Comparison of ENCODE assay signal across 29 cellular contexts in the genomic region with DNA sequence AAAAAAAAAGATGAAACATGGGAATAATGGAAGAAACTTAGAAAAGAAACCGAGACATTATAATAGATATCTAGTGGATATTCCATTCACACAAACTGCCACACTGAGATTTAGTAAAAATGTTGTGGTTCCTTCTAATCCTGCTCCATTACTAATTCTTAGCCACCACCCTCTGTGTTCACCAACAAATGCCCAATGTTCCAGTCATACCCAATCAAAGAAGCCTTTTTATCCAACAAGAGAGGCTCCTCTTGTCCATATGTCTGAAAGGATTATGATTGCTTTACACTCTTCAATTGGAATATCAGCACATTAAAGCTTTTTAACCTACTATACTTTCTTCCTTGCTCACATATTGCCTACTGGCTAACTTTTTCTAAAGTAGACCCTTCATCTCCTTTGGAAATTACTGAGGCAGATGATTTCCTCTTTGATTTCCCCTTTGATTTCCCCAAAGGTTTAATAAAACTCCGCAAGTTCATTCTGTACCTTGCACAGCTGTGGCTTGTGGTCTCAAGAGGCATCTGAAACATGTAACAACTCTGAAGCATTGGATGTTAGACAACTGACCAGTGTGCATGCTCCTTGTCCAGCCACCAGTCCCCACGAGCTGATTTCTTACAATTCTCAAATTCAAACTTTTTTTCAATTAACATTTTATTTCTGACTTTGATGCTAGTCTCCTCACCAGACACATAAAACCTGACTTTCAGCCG.
DNase-seq lines count a peak whose midpoint lies in the region; ATAC-seq and TF ChIP-seq lines count a peak whose summit lies in the region.
"Had no signal": no experiment of that assay in that cellular context is flagged by ENCODE, and none has a peak within 500 bp of the region (broad histone marks: within the 10 kb centered on the region; RNA-seq: fewer than 3 reads in every experiment).

No MANE protein-coding gene starts in this region.

- no peak overlapping the region for H3K4me3 ChIP-seq in cardiac fibroblast (replicated peaks in 1 of 2; ENCODE audit: low read depth in 2 of 2, low read length in 2 of 2)
- H3K4me3 ChIP-seq: gastroesophageal sphincter, K562, MG63, ovary, upper lobe of right lung had no signal

- H3K9me3 Mint-ChIP-seq in activated T-cell treated with anti-CD3 and anti-CD28 coated beads, Interleukin-2, amount 50 U/mL, for 72 hours, result peaks cover 4 to 6% of the 10 kb centered on the region in 2 donors

- no peaks in the 10 kb centered on the region for H3K4me1 Mint-ChIP-seq in activated T-cell treated with anti-CD3 and anti-CD28 coated beads, Interleukin-2, amount 50 U/mL, for 72 hours (ENCODE audit: low read depth)
- H3K4me1 Mint-ChIP-seq: activated CD4-positive, alpha-beta T cell treated with anti-CD3 and anti-CD28 coated beads for 36 hours; central memory CD8-positive, alpha-beta T cell; immature natural killer cell had no signal

- intact Hi-C loops in sciatic nerve (cut with DNase I), result no loop called here

- peak; percentile 84 for ATAC-seq in sciatic nerve
- ATAC-seq in GM18498 (IDR thresholded peaks at IDR 0.05; ENCODE audit: unreplicated experiment), result no peak
- ATAC-seq in activated T-cell treated with anti-CD3 and anti-CD28 coated beads, Interleukin-2, amount 50 U/mL, for 72 hours (replicated peaks in 1 of 2), result no peak
- ATAC-seq: activated CD4-positive, alpha-beta T cell treated with anti-CD3 and anti-CD28 coated beads for 36 hours; activated CD8-positive, alpha-beta T cell treated with anti-CD3 and anti-CD28 coated beads for 36 hours; gastroesophageal sphincter; K562; left colon; upper lobe of right lung had no signal

- H3K4me3 Mint-ChIP-seq in activated T-cell treated with anti-CD3 and anti-CD28 coated beads, Interleukin-2, amount 50 U/mL, for 72 hours, result no peak overlapping the region
- H3K4me3 Mint-ChIP-seq: activated CD4-positive, alpha-beta T cell treated with anti-CD3 and anti-CD28 coated beads for 36 hours; activated CD8-positive, alpha-beta T cell treated with anti-CD3 and anti-CD28 coated beads for 36 hours; activated naive CD8-positive, alpha-beta T cell; central memory CD8-positive, alpha-beta T cell; immature natural killer cell had no signal

- no peaks in the 10 kb centered on the region for H3K27me3 Mint-ChIP-seq in activated T-cell treated with anti-CD3 and anti-CD28 coated beads, Interleukin-2, amount 50 U/mL, for 72 hours (ENCODE audit: low read depth)
- H3K27me3 Mint-ChIP-seq: activated CD4-positive, alpha-beta T cell treated with anti-CD3 and anti-CD28 coated beads for 36 hours; activated naive CD8-positive, alpha-beta T cell; central memory CD8-positive, alpha-beta T cell had no signal

- TF ChIP-seq CTCF in cardiac fibroblast (IDR thresholded peaks at IDR 0.05; ENCODE audit: low read depth, low read length), result no peak

- H3K36me3 Mint-ChIP-seq in activated T-cell treated with anti-CD3 and anti-CD28 coated beads, Interleukin-2, amount 50 U/mL, for 72 hours (ENCODE audit: insufficient read depth in 2 of 2), result no peaks in the 10 kb centered on the region
- H3K36me3 Mint-ChIP-seq: activated naive CD8-positive, alpha-beta T cell; immature natural killer cell had no signal

- H3K27ac Mint-ChIP-seq in activated T-cell treated with anti-CD3 and anti-CD28 coated beads, Interleukin-2, amount 50 U/mL, for 72 hours, result no peak overlapping the region
- H3K27ac Mint-ChIP-seq: activated CD4-positive, alpha-beta T cell treated with anti-CD3 and anti-CD28 coated beads for 36 hours; activated CD8-positive, alpha-beta T cell treated with anti-CD3 and anti-CD28 coated beads for 36 hours; activated naive CD8-positive, alpha-beta T cell; immature natural killer cell had no signal

- DNase-seq in NCI-H82 (lab: John Stamatoyannopoulos, UW) (peak; percentile 19), NCI-H82 treated with DMSO at 0.1 percent for 48 hours (lab: John Stamatoyannopoulos, UW; ENCODE audit: unreplicated experiment) (no peak), RPMI7951 (ENCODE audit: low read depth) (peak; percentile 52), cardiac fibroblast (ENCODE audit: low read depth in 2 of 2) (peak; percentile 9 to 23), sciatic nerve (ENCODE audit: low spot score) (no peak)
- DNase-seq in activated T-cell treated with anti-CD3 and anti-CD28 coated beads, Interleukin-2, amount 50 U/mL, for 72 hours, result no peak
- no peak for DNase-seq in activated T-cell treated with anti-CD3 and anti-CD28 coated beads, Interleukin-2, amount 50 U/mL, for 1 hour
- DNase-seq: activated CD4-positive, alpha-beta T cell treated with anti-CD3 and anti-CD28 coated beads for 36 hours; activated CD8-positive, alpha-beta T cell treated with anti-CD3 and anti-CD28 coated beads for 36 hours; activated effector memory CD4-positive, alpha-beta T cell treated with Interleukin-2 at 50 U/mL for 16 hours; anterior cingulate cortex; dermis blood vessel endothelial cell; immature natural killer cell; left colon; MG63; NCI-H1105 treated with DMSO at 0.1 percent for 48 hours; NCI-H187 treated with DMSO at 0.1 percent for 48 hours; NCI-H526; ovary; SHP77 treated with DMSO at 0.1 percent for 48 hours; stimulated activated CD4-positive, alpha-beta T cell treated with anti-CD3 and anti-CD28 coated beads, Interleukin-1b, Interleukin-23, amount 100 ng/mL, for 48 hours; stimulated activated naive CD4-positive, alpha-beta T cell treated with Interleukin-2 at 50 U/mL for 16 hours; T-helper 9 cell; upper lobe of right lung had no signal

Comparison
In these comparisons a context has a peak if more than half of its experiments do, and no peak if none do; other contexts are left out.
1. DNase-seq: peak in NCI-H82 (single experiment), RPMI7951 (single experiment) and cardiac fibroblast (2 of 2); none in NCI-H82 treated with DMSO at 0.1 percent for 48 hours (single experiment), sciatic nerve (single experiment), activated T-cell treated with anti-CD3 and anti-CD28 coated beads, Interleukin-2, amount 50 U/mL, for 72 hours (0 of 2) and activated T-cell treated with anti-CD3 and anti-CD28 coated beads, Interleukin-2, amount 50 U/mL, for 1 hour (single experiment).